13 cellular contexts compared by ENCODE assay signal in the genomic region with DNA sequence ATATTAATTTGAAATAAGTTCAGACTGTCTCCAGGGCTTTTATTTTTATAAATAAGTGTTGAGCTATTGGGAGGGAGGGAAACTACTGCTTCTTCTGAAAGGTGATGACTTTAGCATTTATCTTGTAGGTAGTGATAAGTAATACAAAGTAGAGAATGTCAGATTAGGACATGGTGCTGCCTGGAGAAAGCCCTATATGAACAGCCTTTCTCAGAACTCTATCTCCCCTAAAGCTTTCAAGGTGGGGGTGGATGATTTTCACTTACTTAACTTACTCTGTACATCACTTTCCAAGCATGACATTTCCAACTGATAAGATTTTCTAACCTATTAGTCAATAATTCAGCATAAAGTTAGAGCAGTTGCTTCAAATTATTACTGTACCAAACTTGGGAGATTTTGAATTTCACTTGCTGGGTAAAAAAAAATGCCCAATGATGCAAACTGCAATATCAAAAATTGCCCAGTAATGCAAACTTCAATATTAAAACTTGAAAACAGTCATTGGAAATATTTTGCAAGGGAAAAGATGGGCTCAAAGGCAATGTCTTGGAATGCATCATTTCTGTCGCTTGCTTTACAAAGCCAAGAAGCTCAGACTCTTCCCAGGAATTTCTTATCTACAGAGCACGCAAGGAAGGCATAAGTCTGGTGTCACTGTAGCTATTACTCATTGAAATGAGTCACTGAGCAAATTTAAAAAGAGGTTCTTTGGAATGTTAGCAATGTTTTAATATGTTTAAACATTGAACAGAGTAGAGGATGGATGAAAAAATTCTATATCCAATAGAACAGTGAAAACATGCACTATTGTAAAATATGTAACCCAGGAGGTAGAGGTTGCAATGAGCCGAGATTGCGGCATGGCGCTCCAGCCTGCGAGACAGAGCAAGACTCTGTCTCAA.
DNase-seq lines count a peak whose midpoint lies in the region; FAIRE-seq and TF ChIP-seq lines count a peak whose summit lies in the region.
"Had no signal": no experiment of that assay in that cellular context is flagged by ENCODE, and none has a peak within 500 bp of the region (broad histone marks: within the 10 kb centered on the region; RNA-seq: fewer than 3 reads in every experiment).

No MANE protein-coding gene starts in this region.

- H3K27me3 ChIP-seq in AG04450 (ENCODE audit: control insufficient read depth, insufficient read depth, low read length), result no peaks in the 10 kb centered on the region
- H3K27me3 ChIP-seq in astrocyte (ENCODE audit: insufficient read depth, low read length), result no peaks in the 10 kb centered on the region
- H3K27me3 ChIP-seq in kidney epithelial cell (ENCODE audit: control insufficient read depth, insufficient read depth, low read length), result no peaks in the 10 kb centered on the region
- H3K27me3 ChIP-seq: tibial nerve had no signal

- no peak for TF ChIP-seq CTCF in AG04450 (IDR thresholded peaks at IDR 0.05; ENCODE audit: low read depth, low read length)
- TF ChIP-seq CTCF in astrocyte (IDR thresholded peaks at IDR 0.05; ENCODE audit: insufficient read depth, low read depth, low read length), result no peak
- no peak for TF ChIP-seq CTCF in kidney epithelial cell (IDR thresholded peaks at IDR 0.05; ENCODE audit: insufficient read depth, low read length, poor library complexity, severe bottlenecking)

- H3K4me2 ChIP-seq in astrocyte (ENCODE audit: low read length), result peak overlapping the region; percentile 43

- H4K20me1 ChIP-seq in astrocyte (ENCODE audit: insufficient read depth, low read length), result no peaks in the 10 kb centered on the region

- H3K36me3 ChIP-seq in astrocyte (ENCODE audit: insufficient read depth, low read length), result no peaks in the 10 kb centered on the region
- H3K36me3 ChIP-seq in kidney epithelial cell (ENCODE audit: control insufficient read depth, insufficient read depth, low read length), result no peaks in the 10 kb centered on the region
- H3K36me3 ChIP-seq: tibial nerve had no signal

- no peak overlapping the region for H2AFZ ChIP-seq in astrocyte (ENCODE audit: low read depth, low read length)

- no peak overlapping the region for H3K4me3 ChIP-seq in AG04450 (ENCODE audit: low read depth, low read length)
- peak overlapping the region; percentile 1 for H3K4me3 ChIP-seq in astrocyte (ENCODE audit: insufficient read depth, low read depth, low read length)
- no peak overlapping the region for H3K4me3 ChIP-seq in kidney epithelial cell (ENCODE audit: low read depth, low read length)
- H3K4me3 ChIP-seq: tibial nerve had no signal

- no peak overlapping the region for H3K27ac ChIP-seq in AG04450 (ENCODE audit: low read depth, low read length)
- peak overlapping the region; percentile 83 for H3K27ac ChIP-seq in astrocyte (ENCODE audit: low read depth, low read length)
- H3K27ac ChIP-seq: tibial nerve had no signal

- no peaks in the 10 kb centered on the region for H3K9me3 Mint-ChIP-seq in astrocyte (ENCODE audit: unreplicated experiment)
- no peaks in the 10 kb centered on the region for H3K9me3 Mint-ChIP-seq in activated naive CD8-positive, alpha-beta T cell treated with anti-CD3 and anti-CD28 coated beads for 36 hours
- H3K9me3 Mint-ChIP-seq: activated naive CD8-positive, alpha-beta T cell treated with anti-CD3 and anti-CD28 coated beads, Interleukin-2, amount 10 ng/mL, durations not matched to agents 7 days and 5 days had no signal

- POLR2A ChIA-PET in AG04450 (lab: Yijun Ruan, JAX), result interaction anchor here (0.9 kb wide), 1 partner anchor 156 kb away, joined by 3 read pairs; no protein-coding TSS in a partner anchor

- CTCF ChIA-PET in AG04450 (lab: Charles Lee), result no interaction called here

- H3K4me1 Mint-ChIP-seq in astrocyte (ENCODE audit: low read depth, unreplicated experiment), result peaks cover 39% of the 10 kb centered on the region
- H3K4me1 Mint-ChIP-seq in activated naive CD8-positive, alpha-beta T cell treated with anti-CD3 and anti-CD28 coated beads for 36 hours, result no peaks in the 10 kb centered on the region
- H3K4me1 Mint-ChIP-seq: activated naive CD8-positive, alpha-beta T cell treated with anti-CD3 and anti-CD28 coated beads, Interleukin-2, amount 10 ng/mL, durations not matched to agents 7 days and 5 days had no signal

- H3K9me3 ChIP-seq in AG04450 (ENCODE audit: control insufficient read depth, insufficient read depth, low read length) (no peaks in the 10 kb centered on the region), astrocyte (ENCODE audit: insufficient read depth, low read depth, low read length) (no peaks in the 10 kb centered on the region)
- H3K9me3 ChIP-seq: tibial nerve had no signal

- no peaks in the 10 kb centered on the region for H3K27me3 Mint-ChIP-seq in astrocyte (ENCODE audit: low read depth, unreplicated experiment)
- no peaks in the 10 kb centered on the region for H3K27me3 Mint-ChIP-seq in activated naive CD8-positive, alpha-beta T cell treated with anti-CD3 and anti-CD28 coated beads for 36 hours
- H3K27me3 Mint-ChIP-seq: activated naive CD8-positive, alpha-beta T cell treated with anti-CD3 and anti-CD28 coated beads, Interleukin-2, amount 10 ng/mL, durations not matched to agents 7 days and 5 days had no signal

- peak overlapping the region; percentile 55 for H3K9ac ChIP-seq in astrocyte (ENCODE audit: low read length)

- peak overlapping the region; percentile 84 for H3K27ac Mint-ChIP-seq in astrocyte (ENCODE audit: unreplicated experiment)
- H3K27ac Mint-ChIP-seq in activated naive CD8-positive, alpha-beta T cell treated with anti-CD3 and anti-CD28 coated beads for 36 hours, result no peak overlapping the region
- H3K27ac Mint-ChIP-seq: activated CD8-positive, alpha-beta T cell treated with anti-CD3 and anti-CD28 coated beads, Interleukin-2, amount 10 ng/mL, durations not matched to agents 7 days and 5 days; activated naive CD8-positive, alpha-beta T cell treated with anti-CD3 and anti-CD28 coated beads, Interleukin-2, amount 10 ng/mL, durations not matched to agents 7 days and 5 days had no signal

- H3K36me3 Mint-ChIP-seq in astrocyte (ENCODE audit: low read depth, unreplicated experiment), result no peaks in the 10 kb centered on the region
- H3K36me3 Mint-ChIP-seq in activated naive CD8-positive, alpha-beta T cell treated with anti-CD3 and anti-CD28 coated beads for 36 hours, result no peaks in the 10 kb centered on the region
- H3K36me3 Mint-ChIP-seq: activated naive CD8-positive, alpha-beta T cell treated with anti-CD3 and anti-CD28 coated beads, Interleukin-2, amount 10 ng/mL, durations not matched to agents 7 days and 5 days had no signal

- no peaks in the 10 kb centered on the region for H3K79me2 ChIP-seq in astrocyte (ENCODE audit: insufficient read depth, low read length)

- peak; percentile 59 for DNase-seq in AG04450 (ENCODE audit: low read depth, low spot score)
- peak; percentile 87 for DNase-seq in HS-27A (ENCODE audit: low read depth)
- DNase-seq in astrocyte (ENCODE audit: low read depth), result peak; percentile 97
- DNase-seq in kidney epithelial cell (ENCODE audit: low read depth), result peak; percentile 73
- no peak for DNase-seq in T-helper 2 cell
- DNase-seq in NCI-H2081 (lab: John Stamatoyannopoulos, UW), result no peak
- DNase-seq in KG1 (lab: John Stamatoyannopoulos, UW), result no peak
- DNase-seq in activated naive CD8-positive, alpha-beta T cell treated with anti-CD3 and anti-CD28 coated beads for 36 hours, result no peak
- DNase-seq: activated CD8-positive, alpha-beta T cell treated with anti-CD3 and anti-CD28 coated beads, Interleukin-2, amount 10 ng/mL, durations not matched to agents 7 days and 5 days; activated naive CD8-positive, alpha-beta T cell treated with anti-CD3 and anti-CD28 coated beads, Interleukin-2, amount 10 ng/mL, durations not matched to agents 7 days and 5 days; C1 segment of cervical spinal cord; posterior cingulate gyrus had no signal

- H3K4me1 ChIP-seq in astrocyte (ENCODE audit: insufficient read depth, low read length), result peaks cover 22% of the 10 kb centered on the region
- H3K4me1 ChIP-seq: tibial nerve had no signal

- FAIRE-seq in astrocyte (lab: Jason Lieb, UNC), result peak; percentile 87

- no peak overlapping the region for H3K4me3 Mint-ChIP-seq in astrocyte (ENCODE audit: unreplicated experiment)
- H3K4me3 Mint-ChIP-seq in activated naive CD8-positive, alpha-beta T cell treated with anti-CD3 and anti-CD28 coated beads for 36 hours, result no peak overlapping the region
- H3K4me3 Mint-ChIP-seq: activated CD8-positive, alpha-beta T cell treated with anti-CD3 and anti-CD28 coated beads, Interleukin-2, amount 10 ng/mL, durations not matched to agents 7 days and 5 days; activated naive CD8-positive, alpha-beta T cell treated with anti-CD3 and anti-CD28 coated beads, Interleukin-2, amount 10 ng/mL, durations not matched to agents 7 days and 5 days had no signal

Comparison
In these comparisons a context has a peak if more than half of its experiments do, and no peak if none do; other contexts are left out.
1. DNase-seq: peak in AG04450 (single experiment), HS-27A (single experiment), astrocyte (single experiment) and kidney epithelial cell (single experiment); none in T-helper 2 cell (0 of 5), NCI-H2081 (0 of 2), KG1 (single experiment) and activated naive CD8-positive, alpha-beta T cell treated with anti-CD3 and anti-CD28 coated beads for 36 hours (single experiment).